Comparison of ENCODE assay signal across 16 cellular contexts in genomic region chr1:23728997-23729390, GRCh38. TPM values are rescaled to one million over a fixed set of nuclear protein-coding genes. Genes with fewer than 3 reads are reported as not detected.
DNase-seq lines count a peak whose midpoint lies in the region; ATAC-seq and TF ChIP-seq lines count a peak whose summit lies in the region.
"Had no signal": no experiment of that assay in that cellular context is flagged by ENCODE, and none has a peak within 500 bp of the region (broad histone marks: within the 10 kb centered on the region; RNA-seq: fewer than 3 reads in every experiment).

No MANE protein-coding gene starts in this region.

- peaks cover 22% of the 10 kb centered on the region for H4K20me1 ChIP-seq in DOHH2 (ENCODE audit: control insufficient read depth, insufficient read depth, low read depth, low read length)

- H3K9me3 ChIP-seq in DOHH2 (ENCODE audit: control insufficient read depth, insufficient read depth, low read length) (no peaks in the 10 kb centered on the region), MG63 (no peaks in the 10 kb centered on the region)
- H3K9me3 ChIP-seq: BE2C, mucosa of descending colon, SJCRH30, tibial artery had no signal

- H3K36me3 ChIP-seq in DOHH2 (ENCODE audit: control insufficient read depth, low read length): no peaks in the 10 kb centered on the region
- peaks cover 7% of the 10 kb centered on the region for H3K36me3 ChIP-seq in MG63
- H3K36me3 ChIP-seq: BE2C, SJCRH30, tibial artery had no signal

- no peaks in the 10 kb centered on the region for H3K27me3 ChIP-seq in DOHH2 (ENCODE audit: control insufficient read depth, low read length)
- no peaks in the 10 kb centered on the region for H3K27me3 ChIP-seq in MG63
- H3K27me3 ChIP-seq: BE2C, SJCRH30, tibial artery had no signal

- H3K4me1 ChIP-seq in DOHH2 (ENCODE audit: control insufficient read depth, low read length): peaks cover 36% of the 10 kb centered on the region
- H3K4me1 ChIP-seq: BE2C, SJCRH30 had no signal

- H3K4me3 ChIP-seq in DOHH2 (ENCODE audit: low read length) (0 out of 2 replicates have a peak overlapping the region, but pooled peaks have one; percentile 42), MG63 (no peak overlapping the region)
- H3K4me3 ChIP-seq: GM23248, mucosa of descending colon, SJCRH30, tibial artery had no signal

- DNase-seq in left lobe of liver (ENCODE audit: low spot score) (no peak), MG63 (no peak), SHP77 treated with DMSO at 0.1 percent for 48 hours (lab: John Stamatoyannopoulos, UW) (no peak), C1 segment of cervical spinal cord (lab: John Stamatoyannopoulos, UW) (no peak)
- DNase-seq: BE2C, GM23248, MV-4-11, NCI-H510A, SJCRH30, tibial artery had no signal

- peaks cover 7% of the 10 kb centered on the region; the same call in 1 of the 2 replicates for H3F3A ChIP-seq in DOHH2 (ENCODE audit: control insufficient read depth, insufficient read depth)

- H3K27ac ChIP-seq in DOHH2 (ENCODE audit: low read depth, low read length): no peak overlapping the region
- H3K27ac ChIP-seq: GM23248, SJCRH30, tibial artery had no signal

- no peaks in the 10 kb centered on the region for H3K9me2 ChIP-seq in DOHH2 (replicated peaks; ENCODE audit: control insufficient read depth, low read length)

- peak overlapping the region; percentile 49 for H3K4me2 ChIP-seq in DOHH2 (ENCODE audit: low read length)

- ATAC-seq in GM21367 (IDR thresholded peaks at IDR 0.05; ENCODE audit: unreplicated experiment) (peak; percentile 3), HG03108 (IDR thresholded peaks at IDR 0.05; ENCODE audit: unreplicated experiment) (peak; percentile 39), left lobe of liver (peak; percentile 56), GM18858 (IDR thresholded peaks at IDR 0.05; ENCODE audit: unreplicated experiment) (no peak)
- ATAC-seq: activated CD4-positive, CD25-positive, alpha-beta regulatory T cell treated with anti-CD3 and anti-CD28 coated beads, Interleukin-2, amount 50 U/mL, for 24 hours had no signal

- peaks cover 11% of the 10 kb centered on the region for H3K79me2 ChIP-seq in DOHH2 (ENCODE audit: control insufficient read depth, low read length)

- no peak for TF ChIP-seq CTCF in DOHH2 (IDR thresholded peaks at IDR 0.05; ENCODE audit: low read depth, low read length, poor library complexity, severe bottlenecking)

RNA-seq across cellular contexts. Expression of gene ELOA, which starts 14.3 kb away (rescaled TPM):
- total RNA-seq in left lobe of liver: 35.2 TPM
- total RNA-seq in MG63 (2014; rRNA removed; shearing (Covaris generic); ENCODE audit: low replicate concordance): 32.8 and 35.6 TPM in 2 replicates

RNA-seq across cellular contexts. Expression of gene RPL11, which starts 37.4 kb away (rescaled TPM):
- 306 TPM for total RNA-seq in left lobe of liver
- 858 and 903 TPM in 2 replicates for total RNA-seq in MG63 (2014; rRNA removed; shearing (Covaris generic); ENCODE audit: low replicate concordance)

RNA-seq across cellular contexts. Expression of gene PITHD1, which starts 49.2 kb away (rescaled TPM):
- total RNA-seq in left lobe of liver: 32.9 TPM
- total RNA-seq in MG63 (2014; rRNA removed; shearing (Covaris generic); ENCODE audit: low replicate concordance): 64.2 and 116 TPM in 2 replicates
